In the genomic region with DNA sequence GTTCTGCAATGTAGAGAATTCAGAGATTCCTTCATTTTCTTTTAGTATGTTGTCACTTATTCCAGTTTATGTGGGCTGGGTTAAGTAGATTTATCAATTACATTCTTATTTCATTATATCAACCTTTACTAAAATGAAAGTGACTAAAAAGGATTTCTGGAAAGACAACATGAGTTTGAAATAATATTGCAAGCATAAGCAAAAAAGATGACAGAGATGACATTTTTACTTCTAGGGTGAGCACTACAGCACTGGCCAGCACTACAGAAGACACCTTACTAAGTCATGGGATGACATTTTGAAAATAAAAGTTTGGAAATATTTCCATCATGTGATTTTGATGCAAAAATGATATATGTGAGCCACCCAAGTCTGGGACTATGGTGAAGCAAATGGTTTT, we compare ENCODE assay signal across 32 cellular contexts.
"Had no signal": no experiment of that assay in that cellular context is flagged by ENCODE, and none has a peak within 500 bp of the region (broad histone marks: within the 10 kb centered on the region; RNA-seq: fewer than 3 reads in every experiment).

No MANE protein-coding gene starts in this region.

- H3K36me3 ChIP-seq: ascending aorta, breast epithelium, cardiac muscle cell had no signal

- DNase-seq: activated B cell treated with CpG ODN at 0.5 μM for 24 hours; activated CD4-positive, alpha-beta T cell treated with anti-CD3 and anti-CD28 coated beads for 48 hours; activated CD4-positive, alpha-beta T cell treated with anti-CD3 and anti-CD28 coated beads, Interleukin-2, amount 50 U/mL, for 1 hour; activated CD4-positive, alpha-beta T cell treated with anti-CD3 and anti-CD28 coated beads, Interleukin-2, amount 50 U/mL, for 48 hours; activated CD8-positive, alpha-beta memory T cell treated with anti-CD3 and anti-CD28 coated beads for 24 hours; activated CD8-positive, alpha-beta T cell treated with anti-CD3 and anti-CD28 coated beads for 36 hours; activated effector memory CD4-positive, alpha-beta T cell treated with Interleukin-2 at 50 U/mL for 16 hours; activated gamma-delta T cell treated with Interleukin-2 at 50 U/mL for 16 hours; activated naive CD4-positive, alpha-beta T cell treated with anti-CD3 and anti-CD28 coated beads, Interleukin-2, amount 50 U/mL, for 16 hours; activated naive CD4-positive, alpha-beta T cell treated with Interleukin-2 at 50 U/mL for 16 hours; activated T-cell treated with anti-CD3 and anti-CD28 coated beads, Interleukin-2, amount 50 U/mL, for 4 hours; central memory CD4-positive, alpha-beta T cell; dorsolateral prefrontal cortex; effector memory CD4-positive, alpha-beta T cell; endodermal cell; foreskin fibroblast; head of caudate nucleus; T-helper 1 cell; T-helper 17 cell; T1000; WERI-Rb-1 had no signal

- H3K27me3 ChIP-seq: ascending aorta, breast epithelium, cardiac muscle cell, dorsolateral prefrontal cortex had no signal

- H3K4me3 ChIP-seq: ascending aorta, breast epithelium, cardiac muscle cell, coronary artery had no signal

- H3K36me3 Mint-ChIP-seq: activated naive CD8-positive, alpha-beta T cell; brain had no signal

- H3K9me3 ChIP-seq: ascending aorta, breast epithelium had no signal

- H3K4me1 Mint-ChIP-seq: activated T-helper 17 cell treated with anti-CD3 and anti-CD28 coated beads, Interleukin-2, amount 50 U/mL, for 72 hours had no signal

- H3K27ac ChIP-seq: ascending aorta, breast epithelium, coronary artery, WERI-Rb-1 had no signal

- H3K27ac Mint-ChIP-seq: activated B cell treated with CpG ODN at 0.5 μM for 24 hours; activated CD8-positive, alpha-beta T cell treated with anti-CD3 and anti-CD28 coated beads for 36 hours; activated naive CD8-positive, alpha-beta T cell; activated T-helper 17 cell treated with anti-CD3 and anti-CD28 coated beads, Interleukin-2, amount 50 U/mL, for 72 hours; dendritic cell treated with granulocyte-macrophage colony-stimulating factor and Interleukin-4, amounts not matched to agents 40 ng/mL and 50 ng/mL, for 4 days; endodermal cell; T-helper 17 cell; T-helper 2 cell treated with Interferon-gamma antibody and Interleukin-4, amounts not matched to agents 5 μg/mL and 100 μg/mL, for 36 hours had no signal

- H3K4me3 Mint-ChIP-seq: activated B cell treated with CpG ODN at 0.5 μM for 24 hours; activated CD8-positive, alpha-beta T cell treated with anti-CD3 and anti-CD28 coated beads for 36 hours; activated naive CD8-positive, alpha-beta T cell; activated T-cell treated with anti-CD3 and anti-CD28 coated beads, Interleukin-2, amount 50 U/mL, for 4 hours; activated T-helper 17 cell treated with anti-CD3 and anti-CD28 coated beads, Interleukin-2, amount 50 U/mL, for 72 hours; dendritic cell treated with granulocyte-macrophage colony-stimulating factor and Interleukin-4, amounts not matched to agents 40 ng/mL and 50 ng/mL, for 4 days; endodermal cell; T-helper 17 cell; T-helper 2 cell treated with Interferon-gamma antibody and Interleukin-4, amounts not matched to agents 5 μg/mL and 100 μg/mL, for 36 hours had no signal

- ATAC-seq: activated CD4-positive, CD25-positive, alpha-beta regulatory T cell treated with anti-CD3 and anti-CD28 coated beads, Interleukin-2, amount 50 U/mL, for 24 hours; activated CD8-positive, alpha-beta T cell treated with anti-CD3 and anti-CD28 coated beads for 36 hours; activated T-cell treated with anti-CD3 and anti-CD28 coated beads, Interleukin-2, amount 50 U/mL, for 4 hours; activated T-helper 17 cell treated with anti-CD3 and anti-CD28 coated beads, Interleukin-2, amount 50 U/mL, for 72 hours; esophagus mucosa; T-helper 17 cell had no signal

- H3K9me3 Mint-ChIP-seq: activated B cell treated with CpG ODN at 0.5 μM for 24 hours; activated CD8-positive, alpha-beta T cell treated with anti-CD3 and anti-CD28 coated beads for 36 hours; activated T-cell treated with anti-CD3 and anti-CD28 coated beads, Interleukin-2, amount 50 U/mL, for 4 hours; activated T-helper 17 cell treated with anti-CD3 and anti-CD28 coated beads, Interleukin-2, amount 50 U/mL, for 72 hours; dendritic cell treated with granulocyte-macrophage colony-stimulating factor and Interleukin-4, amounts not matched to agents 40 ng/mL and 50 ng/mL, for 4 days; endodermal cell; T-helper 2 cell treated with Interferon-gamma antibody and Interleukin-4, amounts not matched to agents 5 μg/mL and 100 μg/mL, for 36 hours had no signal
